ENCODE assay signal across 11 cellular contexts in the genomic region with DNA sequence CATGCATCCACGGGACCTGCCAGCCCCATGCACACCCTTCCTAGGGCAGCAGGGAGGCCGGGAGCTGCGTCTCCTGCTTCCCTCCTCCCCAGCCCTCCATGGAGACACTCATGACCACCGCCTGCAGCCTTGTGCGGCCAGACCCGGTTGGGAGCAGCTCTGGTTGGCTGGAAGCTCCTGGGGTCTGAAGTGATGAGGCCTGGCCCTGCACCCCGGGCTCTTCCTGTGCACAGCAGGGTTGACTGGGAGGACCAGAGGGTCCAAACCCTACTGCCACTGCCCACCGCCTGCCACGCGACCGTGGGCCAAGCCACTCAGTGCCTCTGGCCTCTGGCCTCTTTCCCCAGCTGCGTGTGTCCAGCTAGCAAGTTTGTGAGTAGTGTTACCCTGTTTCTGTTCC.
DNase-seq lines count a peak whose midpoint lies in the region; FAIRE-seq and TF ChIP-seq lines count a peak whose summit lies in the region.
"Had no signal": no experiment of that assay in that cellular context is flagged by ENCODE, and none has a peak within 500 bp of the region (broad histone marks: within the 10 kb centered on the region; RNA-seq: fewer than 3 reads in every experiment).

No MANE protein-coding gene starts in this region.

- H3K27me3 ChIP-seq in BLaER1 = no peaks in the 10 kb centered on the region
- no peaks in the 10 kb centered on the region for H3K27me3 ChIP-seq in H7 (ENCODE audit: control insufficient read depth, insufficient read depth, low read length)
- H3K27me3 ChIP-seq in smooth muscle cell (ENCODE audit: low read depth) = no peaks in the 10 kb centered on the region

- TF ChIP-seq CTCF in kidney (IDR thresholded peaks at IDR 0.05; ENCODE audit: borderline replicate concordance, extremely low read depth, insufficient read depth) = no peak
- TF ChIP-seq CTCF in smooth muscle cell (IDR thresholded peaks at IDR 0.05; ENCODE audit: borderline replicate concordance, insufficient read depth, poor library complexity, severe bottlenecking) = no peak

- H3K9me3 ChIP-seq in BLaER1 = no peaks in the 10 kb centered on the region
- no peaks in the 10 kb centered on the region for H3K9me3 ChIP-seq in kidney (ENCODE audit: control insufficient read depth in 1 of 2, low read length in 2 of 2)
- H3K9me3 ChIP-seq in smooth muscle cell (replicated peaks; ENCODE audit: low read depth) = no peaks in the 10 kb centered on the region

- peaks cover 74% of the 10 kb centered on the region for H3K4me1 ChIP-seq in BLaER1
- H3K4me1 ChIP-seq in kidney (ENCODE audit: control insufficient read depth in 1 of 2, insufficient read depth in 1 of 2, low read depth in 1 of 2, low read length in 2 of 2) = no peaks in the 10 kb centered on the region
- peaks cover 23% of the 10 kb centered on the region for H3K4me1 ChIP-seq in smooth muscle cell (ENCODE audit: low read depth)

- peaks cover 7% of the 10 kb centered on the region for H3F3A ChIP-seq in smooth muscle cell (ENCODE audit: low read depth)

- H3K36me3 ChIP-seq in BLaER1 = peaks cover 7% of the 10 kb centered on the region; the same call in 1 of the 2 replicates
- H3K36me3 ChIP-seq in H7 (replicated peaks; ENCODE audit: control insufficient read depth, insufficient read depth, low read length) = no peaks in the 10 kb centered on the region
- H3K36me3 ChIP-seq in kidney (ENCODE audit: control insufficient read depth in 1 of 2, insufficient read depth in 2 of 2, low read length in 2 of 2) = no peaks in the 10 kb centered on the region
- no peaks in the 10 kb centered on the region for H3K36me3 ChIP-seq in smooth muscle cell (ENCODE audit: low read depth)

- H3K27ac ChIP-seq in BLaER1 = peak overlapping the region; percentile 65; the same call in 1 of the 2 replicates
- no peak overlapping the region for H3K27ac ChIP-seq in kidney (ENCODE audit: low read depth in 2 of 2, low read length in 2 of 2)
- peak overlapping the region; percentile 59 for H3K27ac ChIP-seq in smooth muscle cell (ENCODE audit: low read depth)
- H3K27ac ChIP-seq: C4-2B had no signal

- H4K20me1 ChIP-seq in BLaER1 (peaks cover 31% of the 10 kb centered on the region), smooth muscle cell (ENCODE audit: low read depth) (no peaks in the 10 kb centered on the region)

- intact Hi-C loops in kidney (cut with DNase I) = no loop called here

- DNase-seq in H7 = peak; percentile 60
- peak; percentile 52 for DNase-seq in kidney
- DNase-seq in smooth muscle cell (lab: John Stamatoyannopoulos, UW; ENCODE audit: unreplicated experiment) = no peak
- no peak for DNase-seq in NCI-H1694 (lab: John Stamatoyannopoulos, UW)
- DNase-seq in inferior parietal cortex (ENCODE audit: extremely low spot score) = no peak
- DNase-seq in NCI-H82 treated with DMSO at 0.1 percent for 48 hours (lab: John Stamatoyannopoulos, UW; ENCODE audit: unreplicated experiment) = no peak
- DNase-seq: DMS153, NCI-H69 had no signal

- H2AFZ ChIP-seq in smooth muscle cell (ENCODE audit: low read depth) = no peak overlapping the region

- WGBS in smooth muscle cell (ENCODE audit: low lambda C conversion rate) = 93% methylated on average over 12 of the region's 12 CpGs

- no peaks in the 10 kb centered on the region for H3K79me2 ChIP-seq in smooth muscle cell (ENCODE audit: low read depth)

- H3K9ac ChIP-seq in BLaER1 (no peak overlapping the region), kidney (ENCODE audit: low read length in 2 of 2) (no peak overlapping the region), smooth muscle cell (ENCODE audit: low read depth) (no peak overlapping the region)

- no peak overlapping the region for H3K4me3 ChIP-seq in BLaER1
- no peak overlapping the region for H3K4me3 ChIP-seq in H7 (ENCODE audit: insufficient read depth, low read depth, low read length)
- no peak overlapping the region for H3K4me3 ChIP-seq in kidney (ENCODE audit: low read length in 2 of 2)
- no peak overlapping the region for H3K4me3 ChIP-seq in smooth muscle cell
- H3K4me3 ChIP-seq: K562 had no signal

- H3K4me2 ChIP-seq in BLaER1 = peak overlapping the region; percentile 75
- H3K4me2 ChIP-seq in smooth muscle cell = peak overlapping the region; percentile 59

- FAIRE-seq in kidney (lab: Jason Lieb, UNC) = no peak
- FAIRE-seq: K562 had no signal

Comparison
In these comparisons a context has a peak if more than half of its experiments do, and no peak if none do; other contexts are left out.
1. H3K27ac ChIP-seq: peak in BLaER1 (single experiment) and smooth muscle cell (single experiment); none in kidney (0 of 2).
2. DNase-seq: peak in H7 (single experiment) and kidney (single experiment); none in smooth muscle cell (single experiment), NCI-H1694 (single experiment), inferior parietal cortex (single experiment) and NCI-H82 treated with DMSO at 0.1 percent for 48 hours (single experiment).